21 cellular contexts compared by ENCODE assay signal in the genomic region with DNA sequence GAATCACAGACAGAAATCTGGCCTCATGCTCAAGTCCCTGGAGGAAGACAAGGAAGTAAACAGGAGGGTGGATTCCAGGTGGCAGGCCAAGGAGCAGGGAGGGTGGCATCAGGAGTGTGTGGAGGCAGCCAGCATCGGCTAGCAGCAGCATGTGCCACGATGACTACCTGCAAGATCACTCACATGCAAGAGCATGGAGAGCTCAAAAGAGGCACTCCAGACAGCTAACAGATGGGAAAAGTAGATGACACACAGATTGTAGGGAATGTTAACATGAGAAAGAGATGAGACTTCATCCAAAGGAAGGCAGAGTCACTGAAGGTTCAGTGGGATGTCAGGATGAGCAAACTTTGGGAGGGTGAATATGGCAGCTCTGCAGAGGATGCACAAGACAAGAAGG.
"Had no signal": no experiment of that assay in that cellular context is flagged by ENCODE, and none has a peak within 500 bp of the region (broad histone marks: within the 10 kb centered on the region; RNA-seq: fewer than 3 reads in every experiment).

No MANE protein-coding gene starts in this region.

- DNase-seq: activated B cell treated with CpG ODN at 0.5 μM for 24 hours; activated CD4-positive, alpha-beta memory T cell treated with anti-CD3 and anti-CD28 coated beads for 36 hours; activated CD4-positive, alpha-beta T cell treated with anti-CD3 and anti-CD28 coated beads for 4 hours; activated CD8-positive, alpha-beta memory T cell treated with anti-CD3 and anti-CD28 coated beads, Interleukin-2, amount 10 ng/mL, durations not matched to agents 7 days and 5 days; dermis blood vessel endothelial cell; effector memory CD4-positive, alpha-beta T cell; hypothalamus; islet precursor cell; left lung; naive thymus-derived CD8-positive, alpha-beta T cell; right lobe of liver; small intestine; stimulated activated CD4-positive, alpha-beta T cell treated with anti-CD3 and anti-CD28 coated beads, Interleukin-4, amount 100 ng/mL, for 1 hour; stomach had no signal

- H3K27ac Mint-ChIP-seq: activated B cell treated with CpG ODN at 0.5 μM for 24 hours; activated CD4-positive, alpha-beta memory T cell treated with anti-CD3 and anti-CD28 coated beads for 36 hours; activated CD8-positive, alpha-beta memory T cell treated with anti-CD3 and anti-CD28 coated beads, Interleukin-2, amount 10 ng/mL, durations not matched to agents 7 days and 5 days; activated naive CD8-positive, alpha-beta T cell; naive thymus-derived CD8-positive, alpha-beta T cell; stimulated activated effector memory CD8-positive, alpha-beta T cell treated with anti-CD3 and anti-CD28 coated beads, Interleukin-12 subunit alpha, Interleukin-12 subunit beta, amount 100 ng/mL, for 72 hours; type B pancreatic cell had no signal

- H3K4me1 Mint-ChIP-seq: activated B cell treated with CpG ODN at 0.5 μM for 24 hours; activated CD8-positive, alpha-beta memory T cell treated with anti-CD3 and anti-CD28 coated beads, Interleukin-2, amount 10 ng/mL, durations not matched to agents 7 days and 5 days; stimulated activated effector memory CD8-positive, alpha-beta T cell treated with anti-CD3 and anti-CD28 coated beads, Interleukin-12 subunit alpha, Interleukin-12 subunit beta, amount 100 ng/mL, for 72 hours had no signal

- H3K4me1 ChIP-seq: left lung, parathyroid adenoma, right lobe of liver, stomach had no signal

- H3K27me3 ChIP-seq: cardiac muscle cell, left lung, right lobe of liver, stomach had no signal

- H3K27me3 Mint-ChIP-seq: activated B cell treated with CpG ODN at 0.5 μM for 24 hours; activated CD4-positive, alpha-beta memory T cell treated with anti-CD3 and anti-CD28 coated beads for 36 hours; activated CD8-positive, alpha-beta memory T cell treated with anti-CD3 and anti-CD28 coated beads, Interleukin-2, amount 10 ng/mL, durations not matched to agents 7 days and 5 days; activated naive CD8-positive, alpha-beta T cell; type B pancreatic cell had no signal

- ATAC-seq: activated CD8-positive, alpha-beta memory T cell treated with anti-CD3 and anti-CD28 coated beads, Interleukin-2, amount 10 ng/mL, durations not matched to agents 7 days and 5 days; left lung; naive thymus-derived CD8-positive, alpha-beta T cell; right lobe of liver; stimulated activated effector memory CD8-positive, alpha-beta T cell treated with anti-CD3 and anti-CD28 coated beads, Interleukin-12 subunit alpha, Interleukin-12 subunit beta, amount 100 ng/mL, for 72 hours had no signal

- H3K4me3 Mint-ChIP-seq: activated B cell treated with CpG ODN at 0.5 μM for 24 hours; activated CD4-positive, alpha-beta memory T cell treated with anti-CD3 and anti-CD28 coated beads for 36 hours; activated CD8-positive, alpha-beta memory T cell treated with anti-CD3 and anti-CD28 coated beads, Interleukin-2, amount 10 ng/mL, durations not matched to agents 7 days and 5 days; activated naive CD8-positive, alpha-beta T cell; naive thymus-derived CD8-positive, alpha-beta T cell; stimulated activated effector memory CD8-positive, alpha-beta T cell treated with anti-CD3 and anti-CD28 coated beads, Interleukin-12 subunit alpha, Interleukin-12 subunit beta, amount 100 ng/mL, for 72 hours; type B pancreatic cell had no signal

- H3K27ac ChIP-seq: cardiac muscle cell, left lung, parathyroid adenoma, right lobe of liver, stomach had no signal

- H3K36me3 Mint-ChIP-seq: activated CD4-positive, alpha-beta memory T cell treated with anti-CD3 and anti-CD28 coated beads for 36 hours; activated CD8-positive, alpha-beta memory T cell treated with anti-CD3 and anti-CD28 coated beads, Interleukin-2, amount 10 ng/mL, durations not matched to agents 7 days and 5 days; activated naive CD8-positive, alpha-beta T cell; stimulated activated effector memory CD8-positive, alpha-beta T cell treated with anti-CD3 and anti-CD28 coated beads, Interleukin-12 subunit alpha, Interleukin-12 subunit beta, amount 100 ng/mL, for 72 hours had no signal

- H3K4me3 ChIP-seq: cardiac muscle cell, left lung, right lobe of liver, stomach had no signal

- H3K9ac ChIP-seq: parathyroid adenoma had no signal

- FAIRE-seq: endothelial cell of umbilical vein, frontal cortex, small intestine had no signal

- H3K36me3 ChIP-seq: cardiac muscle cell, left lung, right lobe of liver, stomach had no signal

- H2AFZ ChIP-seq: parathyroid adenoma had no signal

- H3K9me3 ChIP-seq: right lobe of liver had no signal
